ENCODE assay signal across 1 cellular context in the genomic region with DNA sequence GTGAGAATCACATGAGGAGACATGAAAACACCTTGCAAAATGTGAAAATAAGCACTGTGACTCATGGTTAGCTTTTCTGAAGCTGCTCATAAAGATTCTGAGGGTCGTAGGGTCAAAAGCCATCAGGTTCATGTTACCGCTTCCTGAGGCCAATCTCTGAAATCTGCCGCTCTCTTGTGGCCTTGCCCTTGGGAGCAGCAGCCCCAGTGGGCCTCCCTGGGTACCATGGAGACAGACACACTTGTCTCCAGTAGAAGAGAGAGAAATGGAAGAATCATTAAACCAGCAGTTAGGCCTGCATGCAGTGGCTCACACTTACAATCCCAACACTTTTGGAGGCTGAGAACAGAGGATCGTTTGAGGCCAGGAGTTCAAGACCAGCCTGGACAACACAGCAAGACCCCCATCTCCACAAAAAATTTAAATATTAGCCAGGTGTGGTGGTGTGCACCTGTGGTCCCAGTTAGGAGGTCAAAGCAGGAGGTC.
A peak's percentile ranks its signal among the peaks of the same experiment; 100 is the strongest.
TF ChIP-seq lines count a peak whose summit lies in the region.

No MANE protein-coding gene starts in this region.

TF ChIP-seq in HepG2, 621 proteins besides CTCF, POLR2A, EP300 and RAD21 (continued from another document and continues in another):
- no peak for TF ChIP-seq ZBTB4 (CRISPR knock-in tag; IDR thresholded peaks at IDR 0.05; ENCODE audit: borderline replicate concordance)
- peak; percentile 79 for TF ChIP-seq PHF5A (CRISPR knock-in tag; IDR thresholded peaks at IDR 0.05; ENCODE audit: low read depth, unreplicated experiment)
- TF ChIP-seq KDM1A (CRISPR knock-in tag; IDR thresholded peaks at IDR 0.05), result peak; percentile 84
- TF ChIP-seq ZNF20 (CRISPR knock-in tag; IDR thresholded peaks at IDR 0.05), result no peak
- TF ChIP-seq HOXA9 (CRISPR knock-in tag; IDR thresholded peaks at IDR 0.05; ENCODE audit: borderline replicate concordance), result no peak
- TF ChIP-seq HDAC2 (CRISPR knock-in tag; IDR thresholded peaks at IDR 0.05), result peak; percentile 96
- no peak for TF ChIP-seq ATAD3A (CRISPR knock-in tag; IDR thresholded peaks at IDR 0.05)
- TF ChIP-seq ZNF24 (IDR thresholded peaks at IDR 0.05), result 0 out of 2 replicates have a peak, but pooled peaks have one; percentile 21
- peak in 1 of 2 experiments; percentile 53; a peak in 1 of 4 replicates for TF ChIP-seq HMGXB4 (CRISPR knock-in tag; IDR thresholded peaks at IDR 0.05; ENCODE audit: borderline replicate concordance in 1 of 2, low read depth in 1 of 2)
- no peak for TF ChIP-seq ZNF30 (CRISPR knock-in tag; IDR thresholded peaks at IDR 0.05)
- TF ChIP-seq PAF1 (CRISPR knock-in tag; IDR thresholded peaks at IDR 0.05), result peak; percentile 75; the same call in 1 of the 2 replicates
- no peak for TF ChIP-seq REXO4 (CRISPR knock-in tag; IDR thresholded peaks at IDR 0.05; ENCODE audit: borderline replicate concordance)
- TF ChIP-seq ZSCAN25 (CRISPR knock-in tag; IDR thresholded peaks at IDR 0.05), result peak; percentile 73; the same call in 1 of the 2 replicates
- no peak for TF ChIP-seq ZNF275 (CRISPR knock-in tag; IDR thresholded peaks at IDR 0.05; ENCODE audit: borderline replicate concordance)
- TF ChIP-seq ISL2 (CRISPR knock-in tag; IDR thresholded peaks at IDR 0.05), result peak; percentile 84
- TF ChIP-seq, protein P1, sequence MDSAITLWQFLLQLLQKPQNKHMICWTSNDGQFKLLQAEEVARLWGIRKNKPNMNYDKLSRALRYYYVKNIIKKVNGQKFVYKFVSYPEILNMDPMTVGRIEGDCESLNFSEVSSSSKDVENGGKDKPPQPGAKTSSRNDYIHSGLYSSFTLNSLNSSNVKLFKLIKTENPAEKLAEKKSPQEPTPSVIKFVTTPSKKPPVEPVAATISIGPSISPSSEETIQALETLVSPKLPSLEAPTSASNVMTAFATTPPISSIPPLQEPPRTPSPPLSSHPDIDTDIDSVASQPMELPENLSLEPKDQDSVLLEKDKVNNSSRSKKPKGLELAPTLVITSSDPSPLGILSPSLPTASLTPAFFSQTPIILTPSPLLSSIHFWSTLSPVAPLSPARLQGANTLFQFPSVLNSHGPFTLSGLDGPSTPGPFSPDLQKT (CRISPR knock-in tag; IDR thresholded peaks at IDR 0.05; ENCODE audit: borderline replicate concordance), result no peak
- peak; percentile 81 for TF ChIP-seq CBFB (CRISPR knock-in tag; IDR thresholded peaks at IDR 0.05)
- TF ChIP-seq, protein P2, sequence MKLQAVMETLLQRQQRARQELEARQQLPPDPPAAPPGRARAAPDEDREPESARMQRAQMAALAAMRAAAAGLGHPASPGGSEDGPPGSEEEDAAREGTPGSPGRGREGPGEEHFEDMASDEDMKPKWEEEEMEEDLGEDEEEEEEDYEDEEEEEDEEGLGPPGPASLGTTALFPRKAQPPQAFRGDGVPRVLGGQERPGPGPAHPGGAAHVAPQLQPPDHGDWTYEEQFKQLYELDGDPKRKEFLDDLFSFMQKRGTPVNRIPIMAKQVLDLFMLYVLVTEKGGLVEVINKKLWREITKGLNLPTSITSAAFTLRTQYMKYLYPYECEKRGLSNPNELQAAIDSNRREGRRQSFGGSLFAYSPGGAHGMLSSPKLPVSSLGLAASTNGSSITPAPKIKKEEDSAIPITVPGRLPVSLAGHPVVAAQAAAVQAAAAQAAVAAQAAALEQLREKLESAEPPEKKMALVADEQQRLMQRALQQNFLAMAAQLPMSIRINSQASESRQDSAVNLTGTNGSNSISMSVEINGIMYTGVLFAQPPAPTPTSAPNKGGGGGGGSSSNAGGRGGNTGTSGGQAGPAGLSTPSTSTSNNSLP (IDR thresholded peaks at IDR 0.05; ENCODE audit: low read depth, low read length), result peak; percentile 84; the same call in 1 of the 2 replicates
- peak; percentile 30; the same call in 1 of the 2 replicates for TF ChIP-seq ZFP91 (CRISPR knock-in tag; IDR thresholded peaks at IDR 0.05; ENCODE audit: borderline replicate concordance)
- TF ChIP-seq ASH2L (IDR thresholded peaks at IDR 0.05; ENCODE audit: insufficient read length, low read depth, low read length), result peak; percentile 79
- no peak for TF ChIP-seq BRCA1 (CRISPR knock-in tag; IDR thresholded peaks at IDR 0.05)
- TF ChIP-seq ZBTB2 (CRISPR knock-in tag; IDR thresholded peaks at IDR 0.05; ENCODE audit: low read depth), result no peak
- TF ChIP-seq CCAR2 (optimal IDR thresholded peaks at IDR 0.05; ENCODE audit: low read depth, low read length), result no peak
- no peak for TF ChIP-seq MED13 (CRISPR knock-in tag; IDR thresholded peaks at IDR 0.05)
- TF ChIP-seq SMC3 (IDR thresholded peaks at IDR 0.05; ENCODE audit: low read length), result peak; percentile 38; the same call in 1 of the 2 replicates
- peak; percentile 70 for TF ChIP-seq PRDM10 (CRISPR knock-in tag; IDR thresholded peaks at IDR 0.05; ENCODE audit: low read depth)
- no peak for TF ChIP-seq HDAC6 (IDR thresholded peaks at IDR 0.05; ENCODE audit: low read depth, low read length)
- 0 out of 2 replicates have a peak, but pooled peaks have one; percentile 45 for TF ChIP-seq FOXP1 (IDR thresholded peaks at IDR 0.05)
- peak; percentile 85 for TF ChIP-seq FOXP1 (CRISPR knock-in tag; IDR thresholded peaks at IDR 0.05)
- peak; percentile 95 for TF ChIP-seq RCOR2 (CRISPR knock-in tag; IDR thresholded peaks at IDR 0.05)
- TF ChIP-seq, protein P3, sequence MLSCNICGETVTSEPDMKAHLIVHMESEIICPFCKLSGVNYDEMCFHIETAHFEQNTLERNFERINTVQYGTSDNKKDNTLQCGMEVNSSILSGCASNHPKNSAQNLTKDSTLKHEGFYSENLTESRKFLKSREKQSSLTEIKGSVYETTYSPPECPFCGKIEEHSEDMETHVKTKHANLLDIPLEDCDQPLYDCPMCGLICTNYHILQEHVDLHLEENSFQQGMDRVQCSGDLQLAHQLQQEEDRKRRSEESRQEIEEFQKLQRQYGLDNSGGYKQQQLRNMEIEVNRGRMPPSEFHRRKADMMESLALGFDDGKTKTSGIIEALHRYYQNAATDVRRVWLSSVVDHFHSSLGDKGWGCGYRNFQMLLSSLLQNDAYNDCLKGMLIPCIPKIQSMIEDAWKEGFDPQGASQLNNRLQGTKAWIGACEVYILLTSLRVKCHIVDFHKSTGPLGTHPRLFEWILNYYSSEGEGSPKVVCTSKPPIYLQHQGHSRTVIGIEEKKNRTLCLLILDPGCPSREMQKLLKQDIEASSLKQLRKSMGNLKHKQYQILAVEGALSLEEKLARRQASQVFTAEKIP (CRISPR knock-in tag; IDR thresholded peaks at IDR 0.05; ENCODE audit: borderline replicate concordance), result no peak
- no peak for TF ChIP-seq SRSF1 (optimal IDR thresholded peaks at IDR 0.05; ENCODE audit: low read depth, low read length)
- peak; percentile 63 for TF ChIP-seq ZNF331 (CRISPR knock-in tag; IDR thresholded peaks at IDR 0.05)
- TF ChIP-seq ZKSCAN1 (IDR thresholded peaks at IDR 0.05; ENCODE audit: low read length), result no peak
- peak; percentile 94 for TF ChIP-seq TBX2 (CRISPR knock-in tag; IDR thresholded peaks at IDR 0.05; ENCODE audit: borderline replicate concordance)
- peak; percentile 71; the same call in 1 of the 2 replicates for TF ChIP-seq ZKSCAN8 (CRISPR knock-in tag; IDR thresholded peaks at IDR 0.05; ENCODE audit: borderline replicate concordance)
- no peak for TF ChIP-seq SNRNP70 (IDR thresholded peaks at IDR 0.05; ENCODE audit: low read depth, low read length)
